ENCODE assay signal across 23 cellular contexts in the genomic region with DNA sequence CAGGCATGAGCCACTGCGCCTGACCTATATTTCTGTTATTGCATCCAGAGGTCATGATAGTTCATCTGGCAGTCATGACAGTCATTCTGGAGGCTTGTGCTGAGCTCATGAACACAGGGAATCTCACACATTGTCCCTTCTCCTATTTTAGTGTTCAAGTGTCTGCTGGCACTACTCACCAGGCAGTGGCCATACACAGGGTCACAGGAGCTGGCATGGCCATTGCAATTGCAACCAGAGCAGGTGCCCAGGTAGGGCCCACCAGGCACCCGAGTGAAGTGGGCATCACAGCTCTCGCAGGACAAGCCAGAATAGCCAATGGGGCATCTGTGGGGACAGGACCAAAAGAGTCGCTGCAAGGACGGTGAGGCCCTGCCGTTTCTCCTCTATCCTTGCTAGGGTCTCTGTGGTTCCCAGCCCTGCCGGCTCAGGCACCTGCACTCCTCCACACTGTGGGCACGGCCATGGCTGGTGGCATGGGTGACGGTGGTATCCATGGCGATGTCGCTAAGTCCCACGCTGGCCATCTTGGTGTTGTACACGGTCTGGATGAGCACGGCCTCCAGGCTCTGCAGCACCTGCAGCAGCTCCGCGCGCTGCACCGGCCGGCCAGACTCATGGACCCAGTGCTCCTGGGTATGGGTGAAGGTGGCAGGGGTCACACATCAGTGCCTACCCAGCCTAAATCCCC. TPM values are rescaled to one million over a fixed set of nuclear protein-coding genes. Genes with fewer than 3 reads are reported as not detected.
A peak's percentile ranks its signal among the peaks of the same experiment; 100 is the strongest.
DNase-seq lines count a peak whose midpoint lies in the region; ATAC-seq and TF ChIP-seq lines count a peak whose summit lies in the region.
"Had no signal": no experiment of that assay in that cellular context is flagged by ENCODE, and none has a peak within 500 bp of the region (broad histone marks: within the 10 kb centered on the region; RNA-seq: fewer than 3 reads in every experiment).

No MANE protein-coding gene starts in this region.

- no peaks in the 10 kb centered on the region for H3K4me1 ChIP-seq in mammary epithelial cell (ENCODE audit: insufficient read depth, low read length)
- peaks cover 0 to 16% (median 0%) of the 10 kb centered on the region in 12 donors for H3K4me1 ChIP-seq in heart left ventricle
- H3K4me1 ChIP-seq in right cardiac atrium (ENCODE audit: control insufficient read depth, insufficient read depth, low read length), result no peaks in the 10 kb centered on the region
- H3K4me1 ChIP-seq: Caco-2 had no signal

- ATAC-seq in heart left ventricle (peak; percentile 59 to 77 (median 65)), right cardiac atrium (peak; percentile 8 to 64), left lobe of liver (no peak)
- ATAC-seq: CD8-positive, alpha-beta T cell; Panc1 had no signal

- H3K9ac ChIP-seq in mammary epithelial cell (ENCODE audit: insufficient read depth, low read length), result no peak overlapping the region

- no peak overlapping the region for H3K4me3 ChIP-seq in mammary epithelial cell (replicated peaks in 1 of 3; ENCODE audit: insufficient read depth in 1 of 3, low read depth in 2 of 3, low read length in 3 of 3)
- H3K4me3 ChIP-seq in heart left ventricle, result no peak overlapping the region
- H3K4me3 ChIP-seq in right cardiac atrium (ENCODE audit: low read length), result no peak overlapping the region

- H3K27me3 ChIP-seq in mammary epithelial cell (ENCODE audit: insufficient read depth, low read length) (no peaks in the 10 kb centered on the region), heart left ventricle (no peaks in the 10 kb centered on the region), right cardiac atrium (ENCODE audit: control insufficient read depth, insufficient read depth) (no peaks in the 10 kb centered on the region)

- H3K4me2 ChIP-seq in mammary epithelial cell (ENCODE audit: insufficient read depth, low read depth, low read length), result no peak overlapping the region

- H3K36me3 ChIP-seq in mammary epithelial cell (ENCODE audit: insufficient read depth, low read length), result peaks cover 19% of the 10 kb centered on the region
- peaks cover 5 to 99% (median 87%) of the 10 kb centered on the region in 9 donors for H3K36me3 ChIP-seq in heart left ventricle

- POLR2A ChIA-PET in MCF 10A (lab: Yijun Ruan, JAX), result interaction anchor here (0.7 to 1.2 kb wide), 3 partner anchors 10 to 416 kb away, joined by 3 to 4 read pairs (median 3); no protein-coding TSS in a partner anchor

- in situ Hi-C loops in mammary epithelial cell (cut with MboI; ENCODE audit: low sequenced_read_pairs in 2 of 2), result loop anchor here in 1 of 2 donors (5.0 kb wide), 1 partner anchor 82 kb away; no protein-coding TSS in a partner anchor

- H3K36me3 Mint-ChIP-seq in MCF 10A (ENCODE audit: insufficient read depth, unreplicated experiment), result peaks cover 78% of the 10 kb centered on the region
- H3K36me3 Mint-ChIP-seq: CD8-positive, alpha-beta T cell had no signal

- H3K9me3 ChIP-seq in mammary epithelial cell (replicated peaks; ENCODE audit: insufficient read depth, low read length) (no peaks in the 10 kb centered on the region), heart left ventricle (no peaks in the 10 kb centered on the region), right cardiac atrium (ENCODE audit: control insufficient read depth, low read length) (no peaks in the 10 kb centered on the region)
- H3K9me3 ChIP-seq: Caco-2 had no signal

- TF ChIP-seq CTCF in mammary epithelial cell (conservative IDR thresholded peaks at IDR 0.05 in 1 of 2, IDR thresholded peaks at IDR 0.05 in 1 of 2; ENCODE audit: extremely low read depth in 1 of 2, insufficient read depth in 1 of 2, low read depth in 1 of 2, low read length in 2 of 2) (no peak), MCF 10A (IDR thresholded peaks at IDR 0.05; ENCODE audit: unreplicated experiment) (no peak), heart left ventricle (IDR thresholded peaks at IDR 0.05) (no peak)

- CTCF ChIA-PET in mammary epithelial cell (lab: Charles Lee; ENCODE audit: low non-redundant PET) (no interaction called here), MCF 10A (lab: Yijun Ruan, JAX) (no interaction called here)

- no peak overlapping the region for H3K4me3 Mint-ChIP-seq in MCF 10A (ENCODE audit: unreplicated experiment)
- H3K4me3 Mint-ChIP-seq: B cell; CD8-positive, alpha-beta T cell had no signal

- DNase-seq in mammary epithelial cell (no peak), MCF 10A (ENCODE audit: unreplicated experiment) (no peak), heart left ventricle (peak in 1 of 5 donors; percentile 72), right cardiac atrium (peak in 1 of 3 donors; percentile 53), activated gamma-delta T cell treated with Interleukin-2 at 50 U/mL for 16 hours (no peak), RKO (ENCODE audit: low spot score) (no peak), left lobe of liver (ENCODE audit: low spot score) (no peak), T1000 (lab: John Stamatoyannopoulos, UW) (no peak)
- DNase-seq: Caco-2; CD8-positive, alpha-beta T cell; Kasumi-1; MV-4-11; NCI-H1105; NCI-H146; NCI-H1930; NCI-H2107; NCI-H446; NCI-H524 treated with DMSO at 0.1 percent for 48 hours; NCI-H82 had no signal

- no peak overlapping the region for H2AFZ ChIP-seq in mammary epithelial cell (ENCODE audit: low read depth, low read length)

- 100% methylated on average over 11 of the region's 19 CpGs for WGBS in mammary epithelial cell (ENCODE audit: low coverage, missing lambda C conversion rate)
- WGBS in heart left ventricle, 4 donors, result 86 to 94% (median 92%) methylated on average over 10 to 19 of the region's 19 CpGs
- 92% methylated on average over 19 of the region's 19 CpGs for WGBS in right cardiac atrium

- H3K79me2 ChIP-seq in mammary epithelial cell (ENCODE audit: insufficient read depth, low read length), result no peaks in the 10 kb centered on the region

- intact Hi-C loops in mammary epithelial cell (cut with micrococcal nuclease), result no loop called here
- intact Hi-C loops in MCF 10A (cut with micrococcal nuclease), result loop anchor here (10.0 kb wide), 1 partner anchor 95 kb away; the partner anchor contains the start of gene USP48
- intact Hi-C loops in heart left ventricle (cut with DNase I), result no loop called here
- intact Hi-C loops in right cardiac atrium (cut with DNase I), result loop anchor here in 1 of 4 donors (10.0 kb wide), 1 partner anchor 85 kb away; no protein-coding TSS in a partner anchor

- no peaks in the 10 kb centered on the region for H3K9me3 Mint-ChIP-seq in MCF 10A (ENCODE audit: unreplicated experiment)
- H3K9me3 Mint-ChIP-seq: CD8-positive, alpha-beta T cell had no signal

- no peaks in the 10 kb centered on the region for H4K20me1 ChIP-seq in mammary epithelial cell (ENCODE audit: insufficient read depth, low read length)

- no peak overlapping the region for H3K27ac Mint-ChIP-seq in MCF 10A (ENCODE audit: low read depth, unreplicated experiment)
- H3K27ac Mint-ChIP-seq: B cell; CD8-positive, alpha-beta T cell had no signal

- TSS peak; percentile 31 for BruUV-seq in mammary epithelial cell (replicated peaks; lab: Mats Ljungman, UMichigan)
- no TSS peak for BruUV-seq in MCF 10A (replicated peaks; lab: Mats Ljungman, UMichigan)

- H3K27ac ChIP-seq in mammary epithelial cell (ENCODE audit: insufficient read depth, low read depth, low read length) (no peak overlapping the region), heart left ventricle (peak overlapping the region in 5 of 12 donors; percentile 21 to 77 (median 47)), right cardiac atrium (ENCODE audit: low read length) (peak overlapping the region; percentile 10)
- H3K27ac ChIP-seq: 22Rv1, C4-2B had no signal

- dilution Hi-C loops in mammary epithelial cell (cut with HindIII; ENCODE audit: low sequenced_read_pairs), result no loop called here

- H3K27me3 Mint-ChIP-seq in MCF 10A (ENCODE audit: insufficient read depth, unreplicated experiment), result no peaks in the 10 kb centered on the region
- H3K27me3 Mint-ChIP-seq: B cell had no signal

- TF ChIP-seq POLR2A in heart left ventricle (IDR thresholded peaks at IDR 0.05), result no peak

- no peaks in the 10 kb centered on the region for H3K4me1 Mint-ChIP-seq in MCF 10A (ENCODE audit: insufficient read depth, unreplicated experiment)
- H3K4me1 Mint-ChIP-seq: B cell had no signal

RNA-seq across cellular contexts. Expression of gene HSPG2, which starts 57.0 kb away (rescaled TPM):
- total RNA-seq in mammary epithelial cell (100 to 1,000 TPM; 187 to 207 TPM), MCF 10A (2022) (51.2 and 58.9 TPM in 2 replicates), heart left ventricle (100 to 1,000 TPM; 202 to 608 (median 304) TPM), right cardiac atrium (100 to 1,000 TPM; 320 to 659 (median 492) TPM), left lobe of liver (50.8 TPM)
- polyA plus RNA-seq in mammary epithelial cell (23.9 TPM), heart left ventricle (100 to 1,000 TPM; 164 to 315 TPM), right cardiac atrium (257 TPM)
- polyA minus RNA-seq in mammary epithelial cell, result 121 TPM
